8 cellular contexts compared by ENCODE assay signal in the genomic region with DNA sequence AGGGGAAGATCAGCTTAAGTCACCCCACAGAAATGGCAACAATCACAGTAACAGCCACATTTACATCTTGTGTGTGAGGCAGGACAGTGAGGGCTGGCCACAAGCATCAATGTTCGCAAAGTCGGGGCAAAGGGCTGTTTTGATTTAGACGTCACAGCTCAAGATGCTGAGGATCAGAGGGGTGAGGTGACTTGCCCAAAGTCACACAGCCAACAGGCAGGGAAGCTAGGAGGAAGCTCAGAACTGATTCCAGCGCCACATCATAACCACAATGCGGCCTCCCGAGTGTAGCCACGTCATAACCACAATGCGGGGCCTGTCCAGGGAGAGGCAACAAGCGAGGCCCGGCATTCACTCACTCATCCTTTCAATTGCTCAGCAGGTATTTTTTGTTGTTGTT. TPM values are rescaled to one million over a fixed set of nuclear protein-coding genes. Genes with fewer than 3 reads are reported as not detected.
DNase-seq lines count a peak whose midpoint lies in the region; ATAC-seq and TF ChIP-seq lines count a peak whose summit lies in the region.

No MANE protein-coding gene starts in this region.

- DNase-seq in Jurkat, Clone E6-1 (ENCODE audit: low read depth, low spot score), result peak; percentile 60
- DNase-seq in activated CD4-positive, alpha-beta T cell treated with anti-CD3 and anti-CD28 coated beads, Interleukin-2, amount 50 U/mL, for 48 hours, result peak; percentile 86 to 91
- DNase-seq in fibroblast of lung (ENCODE audit: low read depth in 2 of 2), result peak; percentile 68 to 93
- peak; percentile 78 to 86 for DNase-seq in stimulated activated CD8-positive, alpha-beta memory T cell treated with anti-CD3 and anti-CD28 coated beads, Interleukin-15, amount 100 ng/mL, for 48 hours (ENCODE audit: low read depth in 2 of 2)
- DNase-seq in 8988T, result no peak
- DNase-seq in COLO668 (lab: John Stamatoyannopoulos, UW; ENCODE audit: unreplicated experiment), result no peak
- no peak for DNase-seq in H7

- peaks cover 8% of the 10 kb centered on the region for H3K79me2 ChIP-seq in fibroblast of lung (ENCODE audit: control insufficient read depth, insufficient read depth, low read length)

- ATAC-seq in GM18858 (IDR thresholded peaks at IDR 0.05; ENCODE audit: unreplicated experiment), result no peak

- no peaks in the 10 kb centered on the region for H3K4me1 ChIP-seq in fibroblast of lung (ENCODE audit: control insufficient read depth, extremely low read depth, insufficient read depth, low read length)

- H3K4me2 ChIP-seq in fibroblast of lung (ENCODE audit: extremely low read depth, insufficient read depth, low read length), result no peak overlapping the region

- no peaks in the 10 kb centered on the region for H3K9me3 ChIP-seq in fibroblast of lung (ENCODE audit: control insufficient read depth, insufficient read depth, low read depth, low read length)

- H3K4me3 ChIP-seq in Jurkat, Clone E6-1 (ENCODE audit: low read length), result peak overlapping the region; percentile 76
- H3K4me3 ChIP-seq in fibroblast of lung (replicated peaks in 1 of 4; ENCODE audit: control extremely low read depth in 1 of 4, insufficient read depth in 1 of 4, low read depth in 3 of 4, low read length in 4 of 4) (no peak overlapping the region), H7 (ENCODE audit: insufficient read depth, low read depth, low read length) (no peak overlapping the region)

- no peak for TF ChIP-seq CTCF in fibroblast of lung (conservative IDR thresholded peaks at IDR 0.05 in 1 of 2, IDR thresholded peaks at IDR 0.05 in 1 of 2; ENCODE audit: low read depth in 1 of 2, low read length in 2 of 2)

- H3K27ac ChIP-seq in fibroblast of lung (ENCODE audit: insufficient read depth, low read length), result no peak overlapping the region

- H3K36me3 ChIP-seq in fibroblast of lung (ENCODE audit: control insufficient read depth, insufficient read depth, low read length), result no peaks in the 10 kb centered on the region
- no peaks in the 10 kb centered on the region for H3K36me3 ChIP-seq in H7 (replicated peaks; ENCODE audit: control insufficient read depth, insufficient read depth, low read length)

- H3K27me3 ChIP-seq in fibroblast of lung (ENCODE audit: control insufficient read depth, insufficient read depth, low read length) (no peaks in the 10 kb centered on the region), H7 (ENCODE audit: control insufficient read depth, insufficient read depth, low read length) (no peaks in the 10 kb centered on the region)

- no peak overlapping the region for H3K9ac ChIP-seq in fibroblast of lung (ENCODE audit: insufficient read depth, low read length)

- H4K20me1 ChIP-seq in fibroblast of lung (ENCODE audit: control insufficient read depth, extremely low read depth, insufficient read depth, low read length), result no peaks in the 10 kb centered on the region

- no peak overlapping the region for H2AFZ ChIP-seq in fibroblast of lung (ENCODE audit: low read length)

RNA-seq across cellular contexts. Expression of gene STK10, which starts 14.3 kb away (rescaled TPM):
- polyA plus RNA-seq in Jurkat, Clone E6-1 (2012; ENCODE audit: insufficient read depth, insufficient read length), result 19.4 TPM
- 8.5 and 16.0 TPM in 2 replicates for total RNA-seq in fibroblast of lung
- 8.9 and 11.5 TPM in 2 replicates for polyA plus RNA-seq in fibroblast of lung
- 16.6 and 18.1 TPM in 2 replicates for polyA plus RNA-seq in fibroblast of lung (2012)
- 31.8 and 36.2 TPM in 2 replicates for polyA minus RNA-seq in fibroblast of lung (ENCODE audit: low replicate concordance)
- total RNA-seq in H7 (2014; rRNA removed; shearing (Covaris generic)), result 7.4 and 10.2 TPM in 2 replicates

RNA-seq across cellular contexts. Expression of gene EFCAB9, which starts 20.2 kb away (rescaled TPM):
- polyA plus RNA-seq in Jurkat, Clone E6-1 (2012; ENCODE audit: insufficient read depth, insufficient read length), result not detected
- not detected in 2 replicates for total RNA-seq in fibroblast of lung
- polyA plus RNA-seq in fibroblast of lung, result not detected in 2 replicates
- not detected in 2 replicates for polyA plus RNA-seq in fibroblast of lung (2012)
- not detected in 2 replicates for polyA minus RNA-seq in fibroblast of lung (ENCODE audit: low replicate concordance)
- not detected in 2 replicates for total RNA-seq in H7 (2014; rRNA removed; shearing (Covaris generic))

Comparison
In these comparisons a context has a peak if more than half of its experiments do, and no peak if none do; other contexts are left out.
1. DNase-seq: peak in Jurkat, Clone E6-1 (single experiment), activated CD4-positive, alpha-beta T cell treated with anti-CD3 and anti-CD28 coated beads, Interleukin-2, amount 50 U/mL, for 48 hours (2 of 2), fibroblast of lung (2 of 2) and stimulated activated CD8-positive, alpha-beta memory T cell treated with anti-CD3 and anti-CD28 coated beads, Interleukin-15, amount 100 ng/mL, for 48 hours (2 of 2); none in 8988T (single experiment), COLO668 (single experiment) and H7 (single experiment).